In the genomic region with DNA sequence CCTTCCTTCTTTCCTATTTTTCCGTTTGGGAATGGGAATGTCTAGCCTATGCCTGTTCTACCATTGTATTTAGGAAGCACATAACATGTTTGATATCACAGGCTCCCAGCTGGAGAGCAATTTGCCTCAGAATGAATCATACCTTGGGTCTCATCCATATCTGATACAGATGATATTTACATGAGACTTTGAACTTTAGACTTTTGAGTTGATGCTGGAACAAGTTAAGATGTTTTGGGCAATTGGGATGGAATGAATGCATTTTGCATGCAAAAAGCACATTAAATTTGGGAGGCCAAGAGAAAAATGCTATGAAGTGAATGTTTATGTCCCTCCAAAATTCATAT, we compare ENCODE assay signal across 1 cellular context.
TF ChIP-seq lines count a peak whose summit lies in the region.

No MANE protein-coding gene starts in this region.

TF ChIP-seq in liver, 16 proteins besides CTCF, POLR2A, EP300 and RAD21 (continued from another document):
- TF ChIP-seq, protein P1, sequence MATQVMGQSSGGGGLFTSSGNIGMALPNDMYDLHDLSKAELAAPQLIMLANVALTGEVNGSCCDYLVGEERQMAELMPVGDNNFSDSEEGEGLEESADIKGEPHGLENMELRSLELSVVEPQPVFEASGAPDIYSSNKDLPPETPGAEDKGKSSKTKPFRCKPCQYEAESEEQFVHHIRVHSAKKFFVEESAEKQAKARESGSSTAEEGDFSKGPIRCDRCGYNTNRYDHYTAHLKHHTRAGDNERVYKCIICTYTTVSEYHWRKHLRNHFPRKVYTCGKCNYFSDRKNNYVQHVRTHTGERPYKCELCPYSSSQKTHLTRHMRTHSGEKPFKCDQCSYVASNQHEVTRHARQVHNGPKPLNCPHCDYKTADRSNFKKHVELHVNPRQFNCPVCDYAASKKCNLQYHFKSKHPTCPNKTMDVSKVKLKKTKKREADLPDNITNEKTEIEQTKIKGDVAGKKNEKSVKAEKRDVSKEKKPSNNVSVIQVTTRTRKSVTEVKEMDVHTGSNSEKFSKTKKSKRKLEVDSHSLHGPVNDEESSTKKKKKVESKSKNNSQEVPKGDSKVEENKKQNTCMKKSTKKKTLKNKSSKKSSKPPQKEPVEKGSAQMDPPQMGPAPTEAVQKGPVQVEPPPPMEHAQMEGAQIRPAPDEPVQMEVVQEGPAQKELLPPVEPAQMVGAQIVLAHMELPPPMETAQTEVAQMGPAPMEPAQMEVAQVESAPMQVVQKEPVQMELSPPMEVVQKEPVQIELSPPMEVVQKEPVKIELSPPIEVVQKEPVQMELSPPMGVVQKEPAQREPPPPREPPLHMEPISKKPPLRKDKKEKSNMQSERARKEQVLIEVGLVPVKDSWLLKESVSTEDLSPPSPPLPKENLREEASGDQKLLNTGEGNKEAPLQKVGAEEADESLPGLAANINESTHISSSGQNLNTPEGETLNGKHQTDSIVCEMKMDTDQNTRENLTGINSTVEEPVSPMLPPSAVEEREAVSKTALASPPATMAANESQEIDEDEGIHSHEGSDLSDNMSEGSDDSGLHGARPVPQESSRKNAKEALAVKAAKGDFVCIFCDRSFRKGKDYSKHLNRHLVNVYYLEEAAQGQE (IDR thresholded peaks at IDR 0.05) = no peak
TF ChIP-seq in liver: peak in this region for 7.
